In genomic region chr3:137987723-137988122, GRCh38 we compare ENCODE assay signal across 17 cellular contexts. TPM values are rescaled to one million over a fixed set of nuclear protein-coding genes. Genes with fewer than 3 reads are reported as not detected.
DNase-seq lines count a peak whose midpoint lies in the region; ATAC-seq and TF ChIP-seq lines count a peak whose summit lies in the region.
"Had no signal": no experiment of that assay in that cellular context is flagged by ENCODE, and none has a peak within 500 bp of the region (broad histone marks: within the 10 kb centered on the region; RNA-seq: fewer than 3 reads in every experiment).

No MANE protein-coding gene starts in this region.

- H4K91ac ChIP-seq in H9 (ENCODE audit: insufficient read length, low read depth, low read length), result no peak overlapping the region

- DNase-seq in NCI-H345 (lab: John Stamatoyannopoulos, UW), result peak; percentile 44
- no peak for DNase-seq in NCI-H345 treated with DMSO at 0.1 percent for 48 hours (lab: John Stamatoyannopoulos, UW; ENCODE audit: unreplicated experiment)
- DNase-seq in H9, result no peak
- DNase-seq in esophagus squamous epithelium (lab: John Stamatoyannopoulos, UW), result no peak
- DNase-seq: activated T-cell treated with anti-CD3 and anti-CD28 coated beads, Interleukin-2, amount 50 U/mL, for 4 hours; DMS 273 treated with DMSO at 0.1 percent for 48 hours; head of caudate nucleus; NK-92 treated with Interleukin-12 subunit alpha and Interleukin-12 subunit beta, amount 100 ng/mL, for 24 hours; RPMI8226 had no signal

- H3K23ac ChIP-seq in H9 (ENCODE audit: insufficient read length, low read depth, low read length), result no peak overlapping the region

- H4K8ac ChIP-seq in H9 (replicated peaks; ENCODE audit: insufficient read length, low read depth, low read length), result no peak overlapping the region

- no peak overlapping the region for H2BK120ac ChIP-seq in H9 (ENCODE audit: low read depth, low read length, poor library complexity, severe bottlenecking)

- no peak overlapping the region for H2AK5ac ChIP-seq in H9 (ENCODE audit: insufficient read length, low read length)

- H3K27me3 ChIP-seq in mucosa of stomach (ENCODE audit: control insufficient read depth, insufficient read depth, low read length) (no peaks in the 10 kb centered on the region), H9 (ENCODE audit: insufficient read depth, low read length) (no peaks in the 10 kb centered on the region), esophagus squamous epithelium (no peaks in the 10 kb centered on the region)
- H3K27me3 ChIP-seq: BLaER1 treated with 17β-estradiol and CSF1 and Interleukin-3, amounts not matched to agents 10 nM and 100 nM had no signal

- no peak overlapping the region for H2BK15ac ChIP-seq in H9 (ENCODE audit: low read depth, low read length)

- intact Hi-C loops in esophagus squamous epithelium (cut with DNase I), result no loop called here

- H3T11ph ChIP-seq in H9 (ENCODE audit: low read length), result no peak overlapping the region

- no peak overlapping the region for H3K4ac ChIP-seq in H9 (ENCODE audit: low read depth, low read length)

- no peak overlapping the region for H2BK20ac ChIP-seq in H9 (ENCODE audit: low read depth, low read length, poor library complexity, severe bottlenecking)

- H3K79me2 ChIP-seq in H9 (ENCODE audit: insufficient read depth, low read length), result no peaks in the 10 kb centered on the region

- whole genome bisulfite sequencing in H9 (ENCODE audit: extremely low coverage, insufficient read length, low lambda C conversion rate), result no CpG with 5 or more reads among the region's 1 CpG
- 0% methylated on average over 1 of the region's 1 CpG for WGBS in esophagus squamous epithelium, 2 donors

- no peak overlapping the region for H2BK12ac ChIP-seq in H9 (ENCODE audit: insufficient read length, low read depth, low read length)

- TF ChIP-seq CTCF in H9 (conservative IDR thresholded peaks at IDR 0.05) (no peak), esophagus squamous epithelium (IDR thresholded peaks at IDR 0.05) (no peak)

- H3K36me3 ChIP-seq in mucosa of stomach (ENCODE audit: control insufficient read depth, insufficient read depth, low read length), result no peaks in the 10 kb centered on the region
- no peaks in the 10 kb centered on the region for H3K36me3 ChIP-seq in esophagus squamous epithelium
- H3K36me3 ChIP-seq: BLaER1 treated with 17β-estradiol and CSF1 and Interleukin-3, amounts not matched to agents 10 nM and 100 nM had no signal

- H3K4me1 ChIP-seq in mucosa of stomach (ENCODE audit: control insufficient read depth, insufficient read depth, low read length) (peaks cover 26% of the 10 kb centered on the region), H9 (ENCODE audit: insufficient read depth, low read length) (no peaks in the 10 kb centered on the region), esophagus squamous epithelium (no peaks in the 10 kb centered on the region)
- H3K4me1 ChIP-seq: BLaER1 treated with 17β-estradiol and CSF1 and Interleukin-3, amounts not matched to agents 10 nM and 100 nM had no signal

- H4K5ac ChIP-seq in H9 (ENCODE audit: insufficient read length, low read depth, low read length), result no peak overlapping the region

- H3K18ac ChIP-seq in H9 (ENCODE audit: insufficient read length, low read depth, low read length), result no peak overlapping the region

- H3K4me1 Mint-ChIP-seq in H9, result no peaks in the 10 kb centered on the region

- no peak overlapping the region for H3K27ac Mint-ChIP-seq in H9
- H3K27ac Mint-ChIP-seq: natural killer cell treated with Interleukin-12 subunit alpha and Interleukin-12 subunit beta and Interleukin-15 and Interleukin-18, amount 100 ng/mL, for 72 hours had no signal

- H3K4me3 Mint-ChIP-seq in H9, result no peak overlapping the region
- H3K4me3 Mint-ChIP-seq: activated T-cell treated with anti-CD3 and anti-CD28 coated beads, Interleukin-2, amount 50 U/mL, for 4 hours; natural killer cell treated with Interleukin-12 subunit alpha and Interleukin-12 subunit beta and Interleukin-15 and Interleukin-18, amount 100 ng/mL, for 72 hours had no signal

- H2BK5ac ChIP-seq in H9 (ENCODE audit: insufficient read length, low read length), result no peak overlapping the region

- peaks cover 0 to 2% of the 10 kb centered on the region in 2 experiments; a peak in 1 of 5 replicates for H3K9me3 Mint-ChIP-seq in H9
- H3K9me3 Mint-ChIP-seq: activated T-cell treated with anti-CD3 and anti-CD28 coated beads, Interleukin-2, amount 50 U/mL, for 4 hours; natural killer cell treated with Interleukin-12 subunit alpha and Interleukin-12 subunit beta and Interleukin-15 and Interleukin-18, amount 100 ng/mL, for 72 hours had no signal

- no peaks in the 10 kb centered on the region for H3K79me1 ChIP-seq in H9 (ENCODE audit: insufficient read depth, low read depth, low read length, poor library complexity, severe bottlenecking)

- no peaks in the 10 kb centered on the region for H3K36me3 Mint-ChIP-seq in H9 (ENCODE audit: insufficient read depth in 1 of 3, low read depth in 3 of 3)
- H3K36me3 Mint-ChIP-seq: natural killer cell treated with Interleukin-12 subunit alpha and Interleukin-12 subunit beta and Interleukin-15 and Interleukin-18, amount 100 ng/mL, for 72 hours had no signal

- H4K20me1 ChIP-seq in H9 (ENCODE audit: control insufficient read depth, insufficient read depth, insufficient read length), result no peaks in the 10 kb centered on the region
- H4K20me1 ChIP-seq: BLaER1 treated with 17β-estradiol and CSF1 and Interleukin-3, amounts not matched to agents 10 nM and 100 nM had no signal

- H3K23me2 ChIP-seq in H9 (ENCODE audit: insufficient read length, low read depth, low read length, poor library complexity, severe bottlenecking), result no peaks in the 10 kb centered on the region

- H3K27ac ChIP-seq in H9 (ENCODE audit: insufficient read length, low read depth, low read length) (no peak overlapping the region), esophagus squamous epithelium (no peak overlapping the region)
- H3K27ac ChIP-seq: BLaER1 treated with 17β-estradiol and CSF1 and Interleukin-3, amounts not matched to agents 10 nM and 100 nM had no signal

- H2AFZ ChIP-seq in H9 (ENCODE audit: low read length), result no peak overlapping the region

- no peak overlapping the region for H3K4me2 ChIP-seq in H9 (ENCODE audit: insufficient read depth, insufficient read length, low read length)
- H3K4me2 ChIP-seq: BLaER1 treated with 17β-estradiol and CSF1 and Interleukin-3, amounts not matched to agents 10 nM and 100 nM had no signal

- TF ChIP-seq POLR2A in esophagus squamous epithelium (IDR thresholded peaks at IDR 0.05), result no peak

- no peak overlapping the region for H3K4me3 ChIP-seq in mucosa of stomach (ENCODE audit: low read length)
- no peak overlapping the region for H3K4me3 ChIP-seq in esophagus squamous epithelium
- H3K4me3 ChIP-seq: BLaER1 treated with 17β-estradiol and CSF1 and Interleukin-3, amounts not matched to agents 10 nM and 100 nM had no signal

- H3K14ac ChIP-seq in H9 (ENCODE audit: insufficient read depth, low read length), result no peak overlapping the region

- H3K9me3 ChIP-seq in mucosa of stomach (ENCODE audit: control insufficient read depth, low read length), result no peaks in the 10 kb centered on the region
- no peaks in the 10 kb centered on the region for H3K9me3 ChIP-seq in H9 (ENCODE audit: control insufficient read depth, low read depth, low read length)
- H3K9me3 ChIP-seq in esophagus squamous epithelium, result no peaks in the 10 kb centered on the region
- H3K9me3 ChIP-seq: BLaER1 treated with 17β-estradiol and CSF1 and Interleukin-3, amounts not matched to agents 10 nM and 100 nM had no signal

- no peak overlapping the region for H3K56ac ChIP-seq in H9 (ENCODE audit: insufficient read length, low read depth, low read length)

- peaks cover 6% of the 10 kb centered on the region for H3K27me3 Mint-ChIP-seq in H9 (ENCODE audit: low read depth)

- ATAC-seq in GM21529 (IDR thresholded peaks at IDR 0.05; ENCODE audit: unreplicated experiment) (peak; percentile 26), HG03432 (IDR thresholded peaks at IDR 0.05; ENCODE audit: unreplicated experiment) (peak; percentile 23), GM21360 (IDR thresholded peaks at IDR 0.05; ENCODE audit: unreplicated experiment) (no peak)
- ATAC-seq: natural killer cell treated with Interleukin-12 subunit alpha and Interleukin-12 subunit beta and Interleukin-15 and Interleukin-18, amount 100 ng/mL, for 72 hours had no signal

- H3K9ac ChIP-seq in mucosa of stomach (ENCODE audit: low read length) (peak overlapping the region; percentile 77), H9 (ENCODE audit: extremely low read depth, insufficient read length, low read length) (no peak overlapping the region)
- H3K9ac ChIP-seq: BLaER1 treated with 17β-estradiol and CSF1 and Interleukin-3, amounts not matched to agents 10 nM and 100 nM had no signal

RNA-seq across cellular contexts. Expression of gene CLDN18, which starts 22.2 kb away (rescaled TPM):
- total RNA-seq in H9 (2021) (not detected in 2 replicates), esophagus squamous epithelium (under 1 TPM in 1 of 4 donors, not detected in 3; 0.38 TPM)
- total RNA-seq: HT1080; natural killer cell treated with Interleukin-12 subunit alpha and Interleukin-12 subunit beta and Interleukin-15 and Interleukin-18, amount 100 ng/mL, for 72 hours; urinary bladder had no signal
